ENCODE assay signal across 18 cellular contexts in genomic region chr10:91579351-91579985, GRCh38. TPM values are rescaled to one million over a fixed set of nuclear protein-coding genes. Genes with fewer than 3 reads are reported as not detected.
DNase-seq lines count a peak whose midpoint lies in the region; ATAC-seq, FAIRE-seq and TF ChIP-seq lines count a peak whose summit lies in the region.
"Had no signal": no experiment of that assay in that cellular context is flagged by ENCODE, and none has a peak within 500 bp of the region (broad histone marks: within the 10 kb centered on the region; RNA-seq: fewer than 3 reads in every experiment).

No MANE protein-coding gene starts in this region.

- H3K79me2 ChIP-seq in GM23248 (ENCODE audit: insufficient read depth) (no peaks in the 10 kb centered on the region), keratinocyte (ENCODE audit: control insufficient read depth, insufficient read depth, low read length) (no peaks in the 10 kb centered on the region)

- H3K27me3 ChIP-seq in GM23248 (replicated peaks; ENCODE audit: insufficient read depth): no peaks in the 10 kb centered on the region
- H3K27me3 ChIP-seq in brain microvascular endothelial cell (replicated peaks): no peaks in the 10 kb centered on the region
- no peaks in the 10 kb centered on the region for H3K27me3 ChIP-seq in keratinocyte (ENCODE audit: control insufficient read depth, extremely low read depth, insufficient read depth, low read length)
- no peaks in the 10 kb centered on the region for H3K27me3 ChIP-seq in thoracic aorta (replicated peaks; ENCODE audit: insufficient read depth)
- H3K27me3 ChIP-seq: adrenal gland, foreskin keratinocyte, neural progenitor cell, thyroid gland had no signal

- no peaks in the 10 kb centered on the region for H3K9me1 ChIP-seq in keratinocyte (ENCODE audit: control insufficient read depth, extremely low read depth, insufficient read depth, low read length)

- in situ Hi-C loops in GM23248 (cut with MboI): no loop called here
- in situ Hi-C loops in brain microvascular endothelial cell (cut with HindIII; ENCODE audit: low pct_ligation_motif_present, low sequenced_read_pairs): no loop called here

- TF ChIP-seq CTCF in brain microvascular endothelial cell (IDR thresholded peaks at IDR 0.05; ENCODE audit: low read depth, low read length, missing control alignments): no peak
- TF ChIP-seq CTCF in keratinocyte (optimal IDR thresholded peaks at IDR 0.05 in 1 of 3, IDR thresholded peaks at IDR 0.05 in 1 of 3, conservative IDR thresholded peaks at IDR 0.05 in 1 of 3; ENCODE audit: extremely low read depth in 1 of 3, insufficient read depth in 2 of 3, low read length in 3 of 3): no peak
- no peak for TF ChIP-seq CTCF in thoracic aorta (IDR thresholded peaks at IDR 0.05)
- no peak for TF ChIP-seq CTCF in GM10248 (IDR thresholded peaks at IDR 0.05; ENCODE audit: control extremely low read depth, extremely low read depth, low read depth, missing control alignments)

- H3K36me3 ChIP-seq in GM23248 (ENCODE audit: low read depth): no peaks in the 10 kb centered on the region
- no peaks in the 10 kb centered on the region for H3K36me3 ChIP-seq in brain microvascular endothelial cell (replicated peaks)
- H3K36me3 ChIP-seq in keratinocyte (ENCODE audit: control insufficient read depth in 2 of 2, extremely low read depth in 1 of 2, insufficient read depth in 2 of 2, low read length in 2 of 2): no peaks in the 10 kb centered on the region
- H3K36me3 ChIP-seq in thoracic aorta: no peaks in the 10 kb centered on the region
- H3K36me3 ChIP-seq: adrenal gland, neural progenitor cell, thyroid gland had no signal

- H3K4me1 ChIP-seq in GM23248 (ENCODE audit: insufficient read depth) (peaks cover 41% of the 10 kb centered on the region), keratinocyte (ENCODE audit: control insufficient read depth, extremely low read depth, insufficient read depth, low read length) (peaks cover 7% of the 10 kb centered on the region), thoracic aorta (ENCODE audit: control insufficient read depth in 1 of 2, low read depth in 2 of 2) (peaks cover 21 to 57% of the 10 kb centered on the region in 2 donors)
- H3K4me1 ChIP-seq: adrenal gland, foreskin keratinocyte had no signal

- H3K9ac ChIP-seq in GM23248: no peak overlapping the region
- no peak overlapping the region for H3K9ac ChIP-seq in keratinocyte (ENCODE audit: control insufficient read depth, extremely low read depth, insufficient read depth, low read length)
- H3K9ac ChIP-seq: neural progenitor cell had no signal

- POLR2A ChIA-PET in GM10248 (lab: Yijun Ruan, JAX): interaction anchor here (0.5 kb wide), 1 partner anchor 342 kb away, joined by 6 read pairs; no protein-coding TSS in a partner anchor

- ATAC-seq in thoracic aorta (ENCODE audit: insufficient number of reproducible peaks, low FRiP score, low read depth) (no peak), HG02642 (IDR thresholded peaks at IDR 0.05; ENCODE audit: poor library complexity, unreplicated experiment) (no peak)
- ATAC-seq: foreskin keratinocyte; stimulated activated effector memory CD8-positive, alpha-beta T cell treated with anti-CD3 and anti-CD28 coated beads, Interleukin-12 subunit alpha, Interleukin-12 subunit beta, amount 100 ng/mL, for 72 hours; T-cell had no signal

- FAIRE-seq in keratinocyte (lab: Jason Lieb, UNC): peak; percentile 13

- H3K27ac ChIP-seq in GM23248 (peak overlapping the region; percentile 71), brain microvascular endothelial cell (no peak overlapping the region), keratinocyte (ENCODE audit: control insufficient read depth, insufficient read depth, low read length) (no peak overlapping the region), thoracic aorta (peak overlapping the region; percentile 72 to 76)
- H3K27ac ChIP-seq: adrenal gland, foreskin keratinocyte, neural progenitor cell, thyroid gland had no signal

- H3K9me2 ChIP-seq in GM23248 (ENCODE audit: insufficient read depth): no peaks in the 10 kb centered on the region

- H2AFZ ChIP-seq in GM23248 (peak overlapping the region; percentile 26; the same call in 1 of the 2 replicates), keratinocyte (ENCODE audit: control insufficient read depth, low read length) (no peak overlapping the region)
- H2AFZ ChIP-seq: neural progenitor cell had no signal

- H3K9me3 ChIP-seq in GM23248 (ENCODE audit: low read depth) (no peaks in the 10 kb centered on the region), keratinocyte (ENCODE audit: control insufficient read depth, low read depth, low read length) (no peaks in the 10 kb centered on the region), thoracic aorta (no peaks in the 10 kb centered on the region)
- H3K9me3 ChIP-seq: adrenal gland, thyroid gland had no signal

- no peaks in the 10 kb centered on the region for H4K20me1 ChIP-seq in GM23248 (ENCODE audit: insufficient read depth)
- no peaks in the 10 kb centered on the region for H4K20me1 ChIP-seq in keratinocyte (ENCODE audit: control insufficient read depth, extremely low read depth, insufficient read depth, low read length)

- CTCF ChIA-PET in GM10248 (lab: Yijun Ruan, JAX): interaction anchor here (1.1 to 2.2 kb wide), 3 partner anchors 17 to 56 kb away, joined by 3 to 8 read pairs (median 4); no protein-coding TSS in a partner anchor

- 8 to 9% methylated on average over 2 of the region's 2 CpGs for WGBS in GM23248 (ENCODE audit: low coverage in 1 of 2, low lambda C conversion rate in 2 of 2, missing lambda C conversion rate in 2 of 2), 2 experiments

- H3K4me3 ChIP-seq in GM23248 (no peak overlapping the region), brain microvascular endothelial cell (ENCODE audit: low read depth, low read length) (no peak overlapping the region), keratinocyte (ENCODE audit: control insufficient read depth in 2 of 3, extremely low read depth in 1 of 3, insufficient read depth in 2 of 3, low read depth in 1 of 3, low read length in 3 of 3) (no peak overlapping the region), thoracic aorta (no peak overlapping the region)
- H3K4me3 ChIP-seq: adrenal gland, neural progenitor cell, thyroid gland had no signal

- DNase-seq in GM23248 (peak; percentile 87), brain microvascular endothelial cell (peak; percentile 7), keratinocyte (ENCODE audit: low read depth, low spot score) (no peak), thoracic aorta (ENCODE audit: low spot score) (no peak), DMS79 (lab: John Stamatoyannopoulos, UW) (no peak), GM10248 (ENCODE audit: extremely low spot score) (no peak)
- DNase-seq: activated CD4-positive, alpha-beta T cell treated with anti-CD3 and anti-CD28 coated beads, Interleukin-2, amount 10 ng/mL, durations not matched to agents 24 days and 14 days; adrenal gland; cerebellar nuclear complex; NCI-H2107; NCI-H524; Right ventricle myocardium superior; T-cell; thyroid gland had no signal

- dilution Hi-C loops in keratinocyte (cut with MboI; ENCODE audit: extremely low pct_ligation_motif_present, low sequenced_read_pairs): no loop called here

- peak overlapping the region; percentile 47 for H3K4me2 ChIP-seq in GM23248 (ENCODE audit: unreplicated experiment)
- no peak overlapping the region for H3K4me2 ChIP-seq in keratinocyte (ENCODE audit: control insufficient read depth, extremely low read depth, insufficient read depth, low read depth, low read length)
- H3K4me2 ChIP-seq: neural progenitor cell had no signal

- H3F3A ChIP-seq in GM23248 (ENCODE audit: insufficient read depth): peaks cover 38% of the 10 kb centered on the region

RNA-seq across cellular contexts. Expression of gene PPP1R3C, which starts 53.4 kb away (rescaled TPM):
- 193 and 238 TPM in 2 replicates for total RNA-seq in GM23248 (2014; rRNA removed; shearing (Covaris generic))
- polyA plus RNA-seq in GM23248 (2016; fragmentation: Nextera tagmentation; extraction: Ambion mirVana) (98.8 and 99.9 TPM in 2 replicates), keratinocyte (3.2 to 8.9 TPM (median 7.3 TPM) in 3 replicates)
- polyA plus RNA-seq in keratinocyte (2011; ENCODE audit: low read depth): 2.5 TPM
- polyA plus RNA-seq in keratinocyte (2011; cell fraction: cytosol; rRNA removed): 3.6 and 5.0 TPM in 2 replicates
- polyA plus RNA-seq in keratinocyte (2011; cell fraction: nucleus; rRNA removed): 8.2 and 8.5 TPM in 2 replicates
- polyA plus RNA-seq in keratinocyte (2012; ENCODE audit: low replicate concordance): 3.0 and 9.3 TPM in 2 replicates
- 1.4 to 15.8 TPM (median 9.8 TPM) in 3 replicates for polyA minus RNA-seq in keratinocyte
- polyA minus RNA-seq in keratinocyte (2011; cell fraction: cytosol; rRNA and poly(A)+ RNA removed): 4.6 TPM
- polyA minus RNA-seq in keratinocyte (2011; cell fraction: nucleus; rRNA and poly(A)+ RNA removed): 6.4 and 11.6 TPM in 2 replicates
- 100 to 1,000 TPM in 1 of 2 donors, 10 to 100 TPM in 1; 89.1 to 241 TPM for total RNA-seq in thoracic aorta

Comparison
In these comparisons a context has a peak if more than half of its experiments do, and no peak if none do; other contexts are left out.
1. DNase-seq: peak in GM23248 (single experiment) and brain microvascular endothelial cell (single experiment); none in keratinocyte (single experiment), thoracic aorta (single experiment), DMS79 (single experiment) and GM10248 (single experiment).
2. H3K27ac ChIP-seq: peak in GM23248 (single experiment) and thoracic aorta (2 of 2); none in brain microvascular endothelial cell (single experiment) and keratinocyte (single experiment).